ENCODE assay signal across 30 cellular contexts in the genomic region with DNA sequence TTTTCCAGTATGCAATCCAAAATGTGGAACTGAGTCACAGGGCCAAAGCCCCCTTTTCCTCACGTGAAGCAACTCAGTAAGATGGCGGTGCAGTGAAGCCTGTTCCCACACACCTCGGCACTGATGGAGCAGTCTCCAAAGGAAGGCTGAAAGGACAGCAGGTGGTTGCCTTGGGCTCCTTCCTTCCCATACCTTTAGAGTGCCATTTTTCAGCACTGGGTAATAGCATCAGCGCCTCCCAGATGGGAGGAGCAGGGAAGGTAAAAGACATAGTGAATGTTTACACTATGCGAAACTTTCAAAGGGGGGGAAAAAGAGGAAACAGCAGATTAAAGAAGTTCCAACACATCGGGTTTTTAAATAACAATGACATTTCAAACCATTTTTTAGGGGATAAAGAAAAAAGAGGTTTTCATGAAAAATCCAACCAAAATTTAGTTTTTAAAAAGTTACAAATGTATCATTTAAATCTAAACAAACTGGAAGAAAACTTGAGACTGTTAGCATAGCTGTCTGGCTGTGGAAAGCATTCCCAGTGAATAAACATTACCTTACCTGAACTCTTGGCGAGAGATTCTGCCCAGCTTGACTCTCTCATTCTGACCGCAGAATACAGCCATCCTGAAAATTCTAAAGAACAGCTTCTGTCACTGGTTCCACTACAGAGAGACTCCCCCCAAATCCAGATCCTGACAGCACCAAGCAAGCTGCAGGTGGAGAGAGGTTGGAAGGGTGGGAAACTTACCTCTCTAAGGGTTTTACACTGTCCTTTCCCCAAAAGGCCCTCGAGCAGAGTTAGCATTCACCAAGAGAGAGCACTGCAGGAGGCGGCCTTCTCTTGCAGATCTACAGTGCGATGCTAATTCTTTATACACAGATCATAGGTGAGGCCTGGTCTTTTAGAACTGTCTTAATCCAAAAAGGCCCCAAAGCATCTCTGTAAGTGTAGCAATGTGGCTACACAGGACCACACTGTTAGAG. TPM values are rescaled to one million over a fixed set of nuclear protein-coding genes. Genes with fewer than 3 reads are reported as not detected.
A peak's percentile ranks its signal among the peaks of the same experiment; 100 is the strongest.
DNase-seq lines count a peak whose midpoint lies in the region; ATAC-seq, FAIRE-seq and TF ChIP-seq lines count a peak whose summit lies in the region.
"Had no signal": no experiment of that assay in that cellular context is flagged by ENCODE, and none has a peak within 500 bp of the region (broad histone marks: within the 10 kb centered on the region; RNA-seq: fewer than 3 reads in every experiment).

No MANE protein-coding gene starts in this region.

- H3K9me3 Mint-ChIP-seq in GM23338 = no peaks in the 10 kb centered on the region
- no peaks in the 10 kb centered on the region for H3K9me3 Mint-ChIP-seq in WTC11
- H3K9me3 Mint-ChIP-seq: activated CD8-positive, alpha-beta T cell treated with anti-CD3 and anti-CD28 coated beads for 36 hours had no signal

- H2AFZ ChIP-seq in GM23338 = no peak overlapping the region

- no peaks in the 10 kb centered on the region for H3K9me2 ChIP-seq in GM23338 (ENCODE audit: insufficient read depth)

- ATAC-seq in GM23338 = peak; percentile 84
- peak; percentile 80 for ATAC-seq in WTC11
- ATAC-seq in left ventricle myocardium superior = no peak
- ATAC-seq: activated CD4-positive, CD25-positive, alpha-beta regulatory T cell treated with anti-CD3 and anti-CD28 coated beads, Interleukin-2, amount 50 U/mL, for 24 hours; activated CD8-positive, alpha-beta T cell treated with anti-CD3 and anti-CD28 coated beads for 36 hours; GM12878; HCT116; K562 had no signal

- no peaks in the 10 kb centered on the region for H3F3A ChIP-seq in GM23338 (replicated peaks; ENCODE audit: low read depth)

- no peak for FAIRE-seq in H54 (lab: Jason Lieb, UNC)
- FAIRE-seq: GM12878, K562, small intestine had no signal

- H3K36me3 ChIP-seq in GM23338 (ENCODE audit: insufficient read depth) = peaks cover 15% of the 10 kb centered on the region
- peaks cover 12 to 56% (median 14%) of the 10 kb centered on the region in 4 donors for H3K36me3 ChIP-seq in sigmoid colon
- peaks cover 51% of the 10 kb centered on the region for H3K36me3 ChIP-seq in HAP-1 (replicated peaks)

- no peaks in the 10 kb centered on the region for H3K79me2 ChIP-seq in GM23338 (replicated peaks; ENCODE audit: insufficient read depth)

- POLR2A ChIA-PET in WTC11 (lab: Charles Lee) = no interaction called here

- H3K4me3 ChIP-seq in GM23338 (no peak overlapping the region), sigmoid colon (no peak overlapping the region), HAP-1 (no peak overlapping the region)
- H3K4me3 ChIP-seq: GM12878, K562 had no signal

- H3K9me3 ChIP-seq in sigmoid colon (no peaks in the 10 kb centered on the region), HAP-1 (no peaks in the 10 kb centered on the region)

- H3K27me3 ChIP-seq in GM23338 (ENCODE audit: insufficient read depth) (no peaks in the 10 kb centered on the region), sigmoid colon (no peaks in the 10 kb centered on the region), HAP-1 (ENCODE audit: low read depth) (no peaks in the 10 kb centered on the region)

- H3K27me3 Mint-ChIP-seq in GM23338 (ENCODE audit: insufficient read depth, low read depth, poor library complexity) (peaks cover 3% of the 10 kb centered on the region), WTC11 (ENCODE audit: low read depth) (no peaks in the 10 kb centered on the region)
- H3K27me3 Mint-ChIP-seq: activated CD8-positive, alpha-beta T cell treated with anti-CD3 and anti-CD28 coated beads for 36 hours had no signal

- H3K36me3 Mint-ChIP-seq in GM23338 (ENCODE audit: low read depth) = peaks cover 50% of the 10 kb centered on the region
- peaks cover 43% of the 10 kb centered on the region for H3K36me3 Mint-ChIP-seq in WTC11

- H3K4me2 ChIP-seq in GM23338 = peak overlapping the region; percentile 18

- TF ChIP-seq EP300 in sigmoid colon (IDR thresholded peaks at IDR 0.05) = no peak

- TF ChIP-seq CTCF in GM23338 (conservative IDR thresholded peaks at IDR 0.05; ENCODE audit: low read depth in 2 of 2) (no peak), WTC11 (IDR thresholded peaks at IDR 0.05) (no peak), sigmoid colon (IDR thresholded peaks at IDR 0.05) (no peak)

- in situ Hi-C loops in HAP-1 (cut with MboI; ENCODE audit: low sequenced_read_pairs) = no loop called here

- WGBS in sigmoid colon, 2 donors = 88 to 93% methylated on average over 11 of the region's 11 CpGs

- CTCF ChIA-PET in WTC11 (lab: Charles Lee) = interaction anchor here (1.7 kb wide), 1 partner anchor 90 kb away, joined by 4 read pairs; no protein-coding TSS in a partner anchor

- H3K4me1 Mint-ChIP-seq in GM23338 = peaks cover 21% of the 10 kb centered on the region
- peaks cover 29% of the 10 kb centered on the region for H3K4me1 Mint-ChIP-seq in WTC11

- TF ChIP-seq POLR2A in sigmoid colon (IDR thresholded peaks at IDR 0.05) (no peak), H54 (IDR thresholded peaks at IDR 0.05; ENCODE audit: low read depth, low read length) (no peak)

- intact Hi-C loops in sigmoid colon (cut with DNase I) = no loop called here
- intact Hi-C loops in left ventricle myocardium superior (cut with micrococcal nuclease) = no loop called here

- H3K27ac ChIP-seq in GM23338 (ENCODE audit: low read depth) (peak overlapping the region; percentile 76), sigmoid colon (peak overlapping the region in 3 of 4 donors; percentile 51 to 61 (median 51))

- H3K27ac Mint-ChIP-seq in GM23338 = peak overlapping the region; percentile 76; the same call in 1 of the 2 replicates
- H3K27ac Mint-ChIP-seq in WTC11 = peak overlapping the region; percentile 85
- H3K27ac Mint-ChIP-seq: activated CD8-positive, alpha-beta T cell treated with anti-CD3 and anti-CD28 coated beads for 36 hours had no signal

- DNase-seq in GM23338 (ENCODE audit: low spot score) = peak; percentile 52
- no peak for DNase-seq in WTC11 (ENCODE audit: low spot score)
- peak; percentile 37 for DNase-seq in iPS-NIHi7 (ENCODE audit: extremely low spot score)
- DNase-seq in sigmoid colon = no peak
- DNase-seq in left ventricle myocardium superior = no peak
- no peak for DNase-seq in NCI-H2081 treated with DMSO at 0.1 percent for 48 hours (lab: John Stamatoyannopoulos, UW)
- DNase-seq in HAP-1 (ENCODE audit: low spot score in 2 of 2) = no peak
- DNase-seq in H54 (ENCODE audit: insufficient read length, low spot score) = no peak
- DNase-seq: ACHN; activated CD8-positive, alpha-beta T cell treated with anti-CD3 and anti-CD28 coated beads for 36 hours; activated effector memory CD4-positive, alpha-beta T cell treated with anti-CD3 and anti-CD28 coated beads, Interleukin-2, amount 50 U/mL, for 16 hours; DMS79; effector memory CD4-positive, alpha-beta T cell; foreskin melanocyte; NCI-H146; NCI-H510A treated with DMSO at 0.1 percent for 48 hours; NK-92 treated with Interleukin-12 subunit alpha and Interleukin-12 subunit beta, amount 100 ng/mL, for 24 hours; SHP77; small intestine; stimulated activated CD4-positive, alpha-beta T cell treated with anti-CD3 and anti-CD28 coated beads, Interleukin-1b, Interleukin-23, amount 100 ng/mL, for 48 hours; SW 1271 had no signal

- H3K4me1 ChIP-seq in GM23338 (ENCODE audit: insufficient read depth) = peaks cover 14% of the 10 kb centered on the region
- H3K4me1 ChIP-seq in sigmoid colon = peaks cover 0 to 24% (median 19%) of the 10 kb centered on the region in 4 donors
- no peaks in the 10 kb centered on the region for H3K4me1 ChIP-seq in HAP-1

- peak overlapping the region; percentile 18; the same call in 1 of the 3 replicates for H3K4me3 Mint-ChIP-seq in GM23338
- H3K4me3 Mint-ChIP-seq in WTC11 = peak overlapping the region; percentile 23; the same call in 1 of the 2 replicates
- H3K4me3 Mint-ChIP-seq: activated CD8-positive, alpha-beta T cell treated with anti-CD3 and anti-CD28 coated beads for 36 hours had no signal

- H4K20me1 ChIP-seq in GM23338 (replicated peaks; ENCODE audit: insufficient read depth) = no peaks in the 10 kb centered on the region; the same call in 1 of the 2 replicates

TF ChIP-seq in GM23338, 12 proteins besides CTCF, POLR2A, EP300 and RAD21 (continues in another document):
- no peak for TF ChIP-seq EZH2 (IDR thresholded peaks at IDR 0.05; ENCODE audit: low read depth, unreplicated experiment)

TF ChIP-seq in WTC11, 78 proteins besides CTCF, POLR2A, EP300 and RAD21 (continues in another document):
- TF ChIP-seq ZNF232 (CRISPR knock-in tag; IDR thresholded peaks at IDR 0.05) (no peak), FOXK1 (CRISPR knock-in tag; IDR thresholded peaks at IDR 0.05) (no peak)

RNA-seq across cellular contexts. Expression of a gene that starts 32.6 kb away (rescaled TPM):
- total RNA-seq in GM23338 (2014; rRNA removed; shearing (Covaris generic)) = 38.5 and 39.9 TPM in 2 replicates
- polyA plus RNA-seq in GM23338 (2016; fragmentation: Nextera tagmentation; extraction: Ambion mirVana) = 14.0 TPM in 2 replicates
- 29.1 to 35.2 TPM (median 31.1 TPM) in 3 replicates for total RNA-seq in WTC11 (2021)
- total RNA-seq in sigmoid colon = 10 to 100 TPM; 16.0 to 39.6 (median 21.0) TPM
- polyA plus RNA-seq in sigmoid colon = 10 to 100 TPM; 13.8 to 32.1 (median 22.0) TPM
- total RNA-seq in left ventricle myocardium superior = 44.1 TPM

RNA-seq across cellular contexts. Expression of a gene that starts 46.5 kb away (rescaled TPM):
- not detected in 2 replicates for total RNA-seq in GM23338 (2014; rRNA removed; shearing (Covaris generic))
- not detected in 2 replicates for polyA plus RNA-seq in GM23338 (2016; fragmentation: Nextera tagmentation; extraction: Ambion mirVana)
- total RNA-seq in WTC11 (2021) = not detected in 3 replicates
- not detected for total RNA-seq in sigmoid colon
- not detected for polyA plus RNA-seq in sigmoid colon
- total RNA-seq in left ventricle myocardium superior = not detected
- total RNA-seq: activated CD8-positive, alpha-beta T cell treated with anti-CD3 and anti-CD28 coated beads for 36 hours; chondrocyte; GM12878; K562; kidney epithelial cell; urinary bladder had no signal
- polyA plus RNA-seq: BJ, esophagus, GM12878, K562, small intestine, urinary bladder had no signal

Comparison
In these comparisons a context has a peak if more than half of its experiments do, and no peak if none do; other contexts are left out.
1. DNase-seq: peak in GM23338 (single experiment) and iPS-NIHi7 (single experiment); none in WTC11 (single experiment), sigmoid colon (single experiment), left ventricle myocardium superior (single experiment), NCI-H2081 treated with DMSO at 0.1 percent for 48 hours (single experiment), HAP-1 (0 of 2) and H54 (single experiment).